8 cellular contexts compared by ENCODE assay signal in genomic region chr2:38875576-38876367, GRCh38. TPM values are rescaled to one million over a fixed set of nuclear protein-coding genes. Genes with fewer than 3 reads are reported as not detected.
DNase-seq lines count a peak whose midpoint lies in the region; ATAC-seq and TF ChIP-seq lines count a peak whose summit lies in the region.

A gene with protein sequence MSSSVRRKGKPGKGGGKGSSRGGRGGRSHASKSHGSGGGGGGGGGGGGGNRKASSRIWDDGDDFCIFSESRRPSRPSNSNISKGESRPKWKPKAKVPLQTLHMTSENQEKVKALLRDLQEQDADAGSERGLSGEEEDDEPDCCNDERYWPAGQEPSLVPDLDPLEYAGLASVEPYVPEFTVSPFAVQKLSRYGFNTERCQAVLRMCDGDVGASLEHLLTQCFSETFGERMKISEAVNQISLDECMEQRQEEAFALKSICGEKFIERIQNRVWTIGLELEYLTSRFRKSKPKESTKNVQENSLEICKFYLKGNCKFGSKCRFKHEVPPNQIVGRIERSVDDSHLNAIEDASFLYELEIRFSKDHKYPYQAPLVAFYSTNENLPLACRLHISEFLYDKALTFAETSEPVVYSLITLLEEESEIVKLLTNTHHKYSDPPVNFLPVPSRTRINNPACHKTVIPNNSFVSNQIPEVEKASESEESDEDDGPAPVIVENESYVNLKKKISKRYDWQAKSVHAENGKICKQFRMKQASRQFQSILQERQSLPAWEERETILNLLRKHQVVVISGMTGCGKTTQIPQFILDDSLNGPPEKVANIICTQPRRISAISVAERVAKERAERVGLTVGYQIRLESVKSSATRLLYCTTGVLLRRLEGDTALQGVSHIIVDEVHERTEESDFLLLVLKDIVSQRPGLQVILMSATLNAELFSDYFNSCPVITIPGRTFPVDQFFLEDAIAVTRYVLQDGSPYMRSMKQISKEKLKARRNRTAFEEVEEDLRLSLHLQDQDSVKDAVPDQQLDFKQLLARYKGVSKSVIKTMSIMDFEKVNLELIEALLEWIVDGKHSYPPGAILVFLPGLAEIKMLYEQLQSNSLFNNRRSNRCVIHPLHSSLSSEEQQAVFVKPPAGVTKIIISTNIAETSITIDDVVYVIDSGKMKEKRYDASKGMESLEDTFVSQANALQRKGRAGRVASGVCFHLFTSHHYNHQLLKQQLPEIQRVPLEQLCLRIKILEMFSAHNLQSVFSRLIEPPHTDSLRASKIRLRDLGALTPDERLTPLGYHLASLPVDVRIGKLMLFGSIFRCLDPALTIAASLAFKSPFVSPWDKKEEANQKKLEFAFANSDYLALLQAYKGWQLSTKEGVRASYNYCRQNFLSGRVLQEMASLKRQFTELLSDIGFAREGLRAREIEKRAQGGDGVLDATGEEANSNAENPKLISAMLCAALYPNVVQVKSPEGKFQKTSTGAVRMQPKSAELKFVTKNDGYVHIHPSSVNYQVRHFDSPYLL (N-terminal part only) (minus strand): TSS chr2:38875934. CDS start chr2:38868405, 7,529 bp downstream.
MORN2 (plus strand) TSS chr2:38875976.

- peak within 1 kb of the TSS; percentile 87 for H3K9ac ChIP-seq in ES-I3 (ENCODE audit: low read depth, low read length)
- peak within 1 kb of the TSS; percentile 42 for H3K9ac ChIP-seq in neural progenitor cell

- H3K27me3 Mint-ChIP-seq in neural progenitor cell (ENCODE audit: insufficient read depth, low read depth): peaks cover 4% of the 10 kb centered on the region

- peak; percentile 70 for DNase-seq in H4 (ENCODE audit: low spot score)
- peak; percentile 81 for DNase-seq in LHCN-M2 (ENCODE audit: low read depth)
- peak; percentile 97 for DNase-seq in RWPE1 (ENCODE audit: low spot score)
- peak; percentile 66 for DNase-seq in activated effector memory CD4-positive, alpha-beta T cell treated with Interleukin-2 at 50 U/mL for 16 hours
- peak; percentile 73 to 84 for DNase-seq in foreskin keratinocyte
- peak; percentile 87 for DNase-seq in neural progenitor cell (ENCODE audit: low spot score)
- DNase-seq in stomach: peak; percentile 90

- H2AFZ ChIP-seq in neural progenitor cell (replicated peaks): peak within 1 kb of the TSS; percentile 99

- TF ChIP-seq POLR2A in stomach (IDR thresholded peaks at IDR 0.05): no peak

- peak within 1 kb of the TSS; percentile 94 for H3K27ac Mint-ChIP-seq in neural progenitor cell

- peaks cover 21% of the 10 kb centered on the region for H3K4me1 Mint-ChIP-seq in neural progenitor cell

- TF ChIP-seq EP300 in stomach (IDR thresholded peaks at IDR 0.05): no peak

- intact Hi-C loops in stomach (cut with DNase I; ENCODE audit: low total_unique reads): no loop called here

- POLR2A ChIA-PET in RWPE1 (lab: Yijun Ruan, JAX; ENCODE audit: low non-redundant PET): no interaction called here

- ATAC-seq in foreskin keratinocyte: peak; percentile 99

- H3K36me3 Mint-ChIP-seq in neural progenitor cell: peaks cover 16% of the 10 kb centered on the region

- H3K27ac ChIP-seq in RWPE1 (peak within 1 kb of the TSS; percentile 71), foreskin keratinocyte (peak within 1 kb of the TSS; percentile 27), neural progenitor cell (no peak within 1 kb of the TSS), stomach (peak within 1 kb of the TSS; percentile 37 to 84 (median 70))

- peak within 1 kb of the TSS; percentile 78 for H3K4me3 ChIP-seq in neural progenitor cell
- peak within 1 kb of the TSS; percentile 74 to 80 (median 78) for H3K4me3 ChIP-seq in stomach

- H3F3A ChIP-seq in neural progenitor cell (ENCODE audit: low read depth): no peaks in the 10 kb centered on the region

- H3K9me3 ChIP-seq in ES-I3 (ENCODE audit: control insufficient read depth, insufficient read depth, low read length) (no peaks in the 10 kb centered on the region), neural progenitor cell (ENCODE audit: low read depth) (peaks cover 3% of the 10 kb centered on the region), stomach (no peaks in the 10 kb centered on the region)

- H3K4me3 Mint-ChIP-seq in neural progenitor cell: peak within 1 kb of the TSS; percentile 95

- TF ChIP-seq CTCF in RWPE1 (conservative IDR thresholded peaks at IDR 0.05; ENCODE audit: low read depth) (no peak), foreskin keratinocyte (conservative IDR thresholded peaks at IDR 0.05) (no peak), neural progenitor cell (IDR thresholded peaks at IDR 0.05) (no peak), stomach (IDR thresholded peaks at IDR 0.05) (no peak)

- H3K36me3 ChIP-seq in ES-I3 (ENCODE audit: insufficient read depth, low read length) (no peaks in the 10 kb centered on the region), neural progenitor cell (no peaks in the 10 kb centered on the region), stomach (peaks cover 0 to 7% (median 6%) of the 10 kb centered on the region in 4 donors)

- H3K79me2 ChIP-seq in neural progenitor cell (ENCODE audit: low read depth): peaks cover 48% of the 10 kb centered on the region

- CTCF ChIA-PET in RWPE1 (lab: Yijun Ruan, JAX): interaction anchor here (0.5 to 1.2 kb wide), 3 partner anchors 72 to 354 kb away, joined by 4 to 8 read pairs (median 4); no protein-coding TSS in a partner anchor

- no peaks in the 10 kb centered on the region for H4K20me1 ChIP-seq in neural progenitor cell (ENCODE audit: low read depth)

- peaks cover 13% of the 10 kb centered on the region for H3K9me3 Mint-ChIP-seq in neural progenitor cell

- WGBS in stomach, 5 donors: 1 to 2% (median 1%) methylated on average over 27 to 52 of the region's 52 CpGs

- H3K27me3 ChIP-seq in foreskin keratinocyte (no peaks in the 10 kb centered on the region), neural progenitor cell (no peaks in the 10 kb centered on the region), stomach (no peaks in the 10 kb centered on the region)

- H3K4me2 ChIP-seq in neural progenitor cell: peak within 1 kb of the TSS; percentile 94

- no peaks in the 10 kb centered on the region for H3K4me1 ChIP-seq in ES-I3 (ENCODE audit: insufficient read depth, low read length)
- H3K4me1 ChIP-seq in foreskin keratinocyte: no peaks in the 10 kb centered on the region
- H3K4me1 ChIP-seq in neural progenitor cell: peaks cover 12% of the 10 kb centered on the region
- peaks cover 0 to 23% (median 16%) of the 10 kb centered on the region in 4 donors for H3K4me1 ChIP-seq in stomach

RNA-seq across cellular contexts. Expression of the first gene that starts in this region (rescaled TPM):
- 6.7 and 14.3 TPM in 2 replicates for total RNA-seq in H4 (2014; rRNA removed; shearing (Covaris generic))
- total RNA-seq in LHCN-M2 (2014; rRNA removed) (15.1 and 16.4 TPM in 2 replicates), foreskin keratinocyte (26.1 and 26.6 TPM in 2 replicates), neural progenitor cell (ENCODE audit: low replicate concordance) (33.3 and 33.9 TPM in 2 replicates), stomach (10 to 100 TPM; 12.2 to 29.9 (median 21.7) TPM)
- 9.6 TPM for polyA plus RNA-seq in LHCN-M2 (2012)
- polyA plus RNA-seq in foreskin keratinocyte (11.7 and 12.6 TPM in 2 replicates), stomach (1 to 10 TPM; 4.1 to 6.7 (median 4.9) TPM)

RNA-seq across cellular contexts. Expression of gene MORN2, which starts in this region (rescaled TPM):
- total RNA-seq in H4 (2014; rRNA removed; shearing (Covaris generic)): 37.9 and 48.7 TPM in 2 replicates
- 17.8 and 22.0 TPM in 2 replicates for total RNA-seq in LHCN-M2 (2014; rRNA removed)
- 33.7 TPM for polyA plus RNA-seq in LHCN-M2 (2012)
- total RNA-seq in foreskin keratinocyte: 17.3 and 20.5 TPM in 2 replicates
- polyA plus RNA-seq in foreskin keratinocyte: 26.0 and 27.3 TPM in 2 replicates
- total RNA-seq in neural progenitor cell (ENCODE audit: low replicate concordance): 17.4 and 42.9 TPM in 2 replicates
- 10 to 100 TPM in 1 of 5 donors, 1 to 10 TPM in 2, not detected in 2; 1.3 to 14.1 (median 2.6) TPM for total RNA-seq in stomach
- polyA plus RNA-seq in stomach: 10 to 100 TPM; 23.0 to 33.1 (median 26.9) TPM
